Comparison of ENCODE assay signal across 1 cellular context in the genomic region with DNA sequence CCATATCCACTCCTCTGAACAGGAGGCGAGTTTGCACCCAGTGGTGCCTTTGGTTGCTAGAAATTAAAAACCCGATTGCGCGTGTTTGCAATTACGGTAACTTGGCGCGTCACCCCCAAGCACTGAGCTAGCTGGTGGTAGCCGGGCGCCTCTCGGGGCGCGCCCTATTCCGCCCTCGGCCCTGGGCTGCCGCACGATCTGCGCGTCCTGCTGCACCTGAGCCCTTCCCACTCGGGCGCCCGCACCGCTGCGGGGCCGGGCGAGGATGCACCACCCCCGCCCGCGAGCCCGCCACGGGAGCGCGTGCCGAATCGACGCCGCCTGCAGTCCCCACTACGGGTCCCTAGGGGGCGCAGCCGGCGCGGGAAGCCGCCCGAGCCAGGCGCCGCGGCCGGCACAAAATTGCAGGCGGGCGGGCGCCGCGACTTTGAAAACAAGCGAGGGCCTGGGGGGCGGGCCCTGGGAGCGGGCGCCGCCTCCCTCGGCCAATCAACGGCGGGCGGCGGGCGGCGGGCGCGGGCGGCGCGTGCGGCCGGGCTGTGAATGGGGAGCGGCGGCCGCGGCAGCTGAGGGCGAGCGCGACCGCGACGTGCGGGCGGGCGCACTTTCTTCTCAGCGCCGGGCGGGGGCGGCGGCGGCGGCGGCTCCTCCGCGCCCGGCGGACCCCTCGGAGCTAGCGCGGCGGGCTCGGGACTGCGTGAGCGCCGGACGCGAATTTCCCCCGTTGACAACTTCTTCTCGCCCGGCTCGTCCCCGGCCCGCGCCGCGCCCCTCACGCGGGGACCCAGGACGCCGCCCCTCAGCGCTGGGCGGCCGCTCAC.
A peak's percentile ranks its signal among the peaks of the same experiment; 100 is the strongest.
TF ChIP-seq lines count a peak whose summit lies in the region.

A gene with protein sequence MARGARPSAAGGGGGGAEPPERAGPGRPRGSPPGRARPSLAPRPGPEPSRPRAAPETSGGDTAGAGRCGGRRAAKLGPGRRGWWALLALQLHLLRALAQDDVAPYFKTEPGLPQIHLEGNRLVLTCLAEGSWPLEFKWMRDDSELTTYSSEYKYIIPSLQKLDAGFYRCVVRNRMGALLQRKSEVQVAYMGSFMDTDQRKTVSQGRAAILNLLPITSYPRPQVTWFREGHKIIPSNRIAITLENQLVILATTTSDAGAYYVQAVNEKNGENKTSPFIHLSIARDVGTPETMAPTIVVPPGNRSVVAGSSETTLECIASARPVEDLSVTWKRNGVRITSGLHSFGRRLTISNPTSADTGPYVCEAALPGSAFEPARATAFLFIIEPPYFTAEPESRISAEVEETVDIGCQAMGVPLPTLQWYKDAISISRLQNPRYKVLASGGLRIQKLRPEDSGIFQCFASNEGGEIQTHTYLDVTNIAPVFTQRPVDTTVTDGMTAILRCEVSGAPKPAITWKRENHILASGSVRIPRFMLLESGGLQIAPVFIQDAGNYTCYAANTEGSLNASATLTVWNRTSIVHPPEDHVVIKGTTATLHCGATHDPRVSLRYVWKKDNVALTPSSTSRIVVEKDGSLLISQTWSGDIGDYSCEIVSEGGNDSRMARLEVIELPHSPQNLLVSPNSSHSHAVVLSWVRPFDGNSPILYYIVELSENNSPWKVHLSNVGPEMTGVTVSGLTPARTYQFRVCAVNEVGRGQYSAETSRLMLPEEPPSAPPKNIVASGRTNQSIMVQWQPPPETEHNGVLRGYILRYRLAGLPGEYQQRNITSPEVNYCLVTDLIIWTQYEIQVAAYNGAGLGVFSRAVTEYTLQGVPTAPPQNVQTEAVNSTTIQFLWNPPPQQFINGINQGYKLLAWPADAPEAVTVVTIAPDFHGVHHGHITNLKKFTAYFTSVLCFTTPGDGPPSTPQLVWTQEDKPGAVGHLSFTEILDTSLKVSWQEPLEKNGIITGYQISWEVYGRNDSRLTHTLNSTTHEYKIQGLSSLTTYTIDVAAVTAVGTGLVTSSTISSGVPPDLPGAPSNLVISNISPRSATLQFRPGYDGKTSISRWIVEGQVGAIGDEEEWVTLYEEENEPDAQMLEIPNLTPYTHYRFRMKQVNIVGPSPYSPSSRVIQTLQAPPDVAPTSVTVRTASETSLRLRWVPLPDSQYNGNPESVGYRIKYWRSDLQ (N-terminal part only) (plus strand): TSS at position 602 of the 821 bp plus-strand sequence. CDS start 335 bp downstream, outside the sequence.

TF ChIP-seq in HepG2, 621 proteins besides CTCF, POLR2A, EP300 and RAD21 (continued from another document):
- TF ChIP-seq ISL2 (CRISPR knock-in tag; IDR thresholded peaks at IDR 0.05) (peak; percentile 46; the same call in 1 of the 2 replicates), SIN3A (IDR thresholded peaks at IDR 0.05; ENCODE audit: borderline replicate concordance, low read depth, low read length) (0 out of 2 replicates have a peak, but pooled peaks have one; percentile 57), KDM2A (CRISPR knock-in tag; IDR thresholded peaks at IDR 0.05; ENCODE audit: borderline replicate concordance, low read depth) (peak; percentile 63), TEAD3 (CRISPR knock-in tag; optimal IDR thresholded peaks at IDR 0.05; ENCODE audit: borderline replicate concordance) (peak; percentile 40), ZSCAN12 (CRISPR knock-in tag; IDR thresholded peaks at IDR 0.05) (0 out of 2 replicates have a peak, but pooled peaks have one; percentile 27), MIXL1 (CRISPR knock-in tag; IDR thresholded peaks at IDR 0.05) (peak; percentile 48; the same call in 1 of the 2 replicates), ZMAT3 (CRISPR knock-in tag; conservative IDR thresholded peaks at IDR 0.05) (peak; percentile 68), RFXAP (CRISPR knock-in tag; IDR thresholded peaks at IDR 0.05; ENCODE audit: borderline replicate concordance) (peak; percentile 69; the same call in 1 of the 2 replicates), BHLHE40 (IDR thresholded peaks at IDR 0.05; ENCODE audit: low read length) (peak; percentile 62; the same call in 1 of the 2 replicates), HOXA7 (CRISPR knock-in tag; IDR thresholded peaks at IDR 0.05) (no peak), ERF (CRISPR knock-in tag; IDR thresholded peaks at IDR 0.05) (peak; percentile 34; the same call in 1 of the 2 replicates), ZSCAN21 (CRISPR knock-in tag; IDR thresholded peaks at IDR 0.05; ENCODE audit: borderline replicate concordance) (peak; percentile 22; the same call in 1 of the 2 replicates), NFKB2 (CRISPR knock-in tag; IDR thresholded peaks at IDR 0.05; ENCODE audit: borderline replicate concordance) (peak; percentile 36; the same call in 1 of the 2 replicates), ZNF563 (CRISPR knock-in tag; IDR thresholded peaks at IDR 0.05) (peak; percentile 77; the same call in 1 of the 2 replicates), GLI4 (CRISPR knock-in tag; IDR thresholded peaks at IDR 0.05; ENCODE audit: borderline replicate concordance) (no peak), RNF2 (conservative IDR thresholded peaks at IDR 0.05; ENCODE audit: low read depth) (peak; percentile 84), KDM3A (CRISPR knock-in tag; IDR thresholded peaks at IDR 0.05; ENCODE audit: low read depth) (0 out of 2 replicates have a peak, but pooled peaks have one; percentile 27), ZNF629 (CRISPR knock-in tag; conservative IDR thresholded peaks at IDR 0.05) (no peak), TMF1 (CRISPR knock-in tag; IDR thresholded peaks at IDR 0.05; ENCODE audit: low read depth) (0 out of 2 replicates have a peak, but pooled peaks have one; percentile 30), ZNF766 (CRISPR knock-in tag; IDR thresholded peaks at IDR 0.05; ENCODE audit: borderline replicate concordance) (peak; percentile 65; the same call in 1 of the 2 replicates), ATF7-NPFF (CRISPR knock-in tag; IDR thresholded peaks at IDR 0.05; ENCODE audit: low read depth) (peak; percentile 73; the same call in 1 of the 2 replicates), ZNF790 (CRISPR knock-in tag; IDR thresholded peaks at IDR 0.05; ENCODE audit: borderline replicate concordance) (no peak), ZNF552 (CRISPR knock-in tag; IDR thresholded peaks at IDR 0.05; ENCODE audit: borderline replicate concordance) (no peak), SOX13 (IDR thresholded peaks at IDR 0.05) (no peak), SOX13 (CRISPR knock-in tag; conservative IDR thresholded peaks at IDR 0.05 in 1 of 2, IDR thresholded peaks at IDR 0.05 in 1 of 2) (peak in 1 of 2 experiments; percentile 10; a peak in 1 of 4 replicates), TCF12 (IDR thresholded peaks at IDR 0.05) (no peak), TCF12 (CRISPR knock-in tag; IDR thresholded peaks at IDR 0.05) (peak; percentile 61; the same call in 1 of the 2 replicates), SKI (IDR thresholded peaks at IDR 0.05; ENCODE audit: partially characterized antibody) (peak; percentile 86), ZNF775 (CRISPR knock-in tag; IDR thresholded peaks at IDR 0.05; ENCODE audit: borderline replicate concordance) (no peak), FOXK1 (CRISPR knock-in tag; IDR thresholded peaks at IDR 0.05; ENCODE audit: borderline replicate concordance, low read depth) (peak; percentile 65; the same call in 1 of the 2 replicates), ZNF83 (CRISPR knock-in tag; IDR thresholded peaks at IDR 0.05; ENCODE audit: borderline replicate concordance) (no peak)
- TF ChIP-seq, protein P1, sequence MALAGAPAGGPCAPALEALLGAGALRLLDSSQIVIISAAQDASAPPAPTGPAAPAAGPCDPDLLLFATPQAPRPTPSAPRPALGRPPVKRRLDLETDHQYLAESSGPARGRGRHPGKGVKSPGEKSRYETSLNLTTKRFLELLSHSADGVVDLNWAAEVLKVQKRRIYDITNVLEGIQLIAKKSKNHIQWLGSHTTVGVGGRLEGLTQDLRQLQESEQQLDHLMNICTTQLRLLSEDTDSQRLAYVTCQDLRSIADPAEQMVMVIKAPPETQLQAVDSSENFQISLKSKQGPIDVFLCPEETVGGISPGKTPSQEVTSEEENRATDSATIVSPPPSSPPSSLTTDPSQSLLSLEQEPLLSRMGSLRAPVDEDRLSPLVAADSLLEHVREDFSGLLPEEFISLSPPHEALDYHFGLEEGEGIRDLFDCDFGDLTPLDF (CRISPR knock-in tag; IDR thresholded peaks at IDR 0.05): peak; percentile 66; the same call in 1 of the 2 replicates
- TF ChIP-seq, protein P2, sequence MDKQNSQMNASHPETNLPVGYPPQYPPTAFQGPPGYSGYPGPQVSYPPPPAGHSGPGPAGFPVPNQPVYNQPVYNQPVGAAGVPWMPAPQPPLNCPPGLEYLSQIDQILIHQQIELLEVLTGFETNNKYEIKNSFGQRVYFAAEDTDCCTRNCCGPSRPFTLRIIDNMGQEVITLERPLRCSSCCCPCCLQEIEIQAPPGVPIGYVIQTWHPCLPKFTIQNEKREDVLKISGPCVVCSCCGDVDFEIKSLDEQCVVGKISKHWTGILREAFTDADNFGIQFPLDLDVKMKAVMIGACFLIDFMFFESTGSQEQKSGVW (CRISPR knock-in tag; IDR thresholded peaks at IDR 0.05; ENCODE audit: borderline replicate concordance): no peak
- TF ChIP-seq, protein P3, sequence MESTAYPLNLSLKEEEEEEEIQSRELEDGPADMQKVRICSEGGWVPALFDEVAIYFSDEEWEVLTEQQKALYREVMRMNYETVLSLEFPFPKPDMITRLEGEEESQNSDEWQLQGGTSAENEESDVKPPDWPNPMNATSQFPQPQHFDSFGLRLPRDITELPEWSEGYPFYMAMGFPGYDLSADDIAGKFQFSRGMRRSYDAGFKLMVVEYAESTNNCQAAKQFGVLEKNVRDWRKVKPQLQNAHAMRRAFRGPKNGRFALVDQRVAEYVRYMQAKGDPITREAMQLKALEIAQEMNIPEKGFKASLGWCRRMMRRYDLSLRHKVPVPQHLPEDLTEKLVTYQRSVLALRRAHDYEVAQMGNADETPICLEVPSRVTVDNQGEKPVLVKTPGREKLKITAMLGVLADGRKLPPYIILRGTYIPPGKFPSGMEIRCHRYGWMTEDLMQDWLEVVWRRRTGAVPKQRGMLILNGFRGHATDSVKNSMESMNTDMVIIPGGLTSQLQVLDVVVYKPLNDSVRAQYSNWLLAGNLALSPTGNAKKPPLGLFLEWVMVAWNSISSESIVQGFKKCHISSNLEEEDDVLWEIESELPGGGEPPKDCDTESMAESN (CRISPR knock-in tag; conservative IDR thresholded peaks at IDR 0.05): peak; percentile 70
- TF ChIP-seq, protein P4, sequence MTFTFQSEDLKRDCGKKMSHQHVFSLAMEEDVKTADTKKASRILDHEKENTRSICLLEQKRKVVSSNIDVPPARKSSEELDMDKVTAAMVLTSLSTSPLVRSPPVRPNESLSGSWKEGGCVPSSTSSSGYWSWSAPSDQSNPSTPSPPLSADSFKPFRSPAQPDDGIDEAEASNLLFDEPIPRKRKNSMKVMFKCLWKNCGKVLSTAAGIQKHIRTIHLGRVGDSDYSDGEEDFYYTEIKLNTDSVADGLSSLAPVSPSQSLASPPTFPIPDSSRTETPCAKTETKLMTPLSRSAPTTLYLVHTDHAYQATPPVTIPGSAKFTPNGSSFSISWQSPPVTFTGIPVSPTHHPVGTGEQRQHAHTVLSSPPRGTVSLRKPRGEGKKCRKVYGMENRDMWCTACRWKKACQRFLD (CRISPR knock-in tag; IDR thresholded peaks at IDR 0.05; ENCODE audit: borderline replicate concordance): peak; percentile 37; the same call in 1 of the 2 replicates
- TF ChIP-seq, protein P5, sequence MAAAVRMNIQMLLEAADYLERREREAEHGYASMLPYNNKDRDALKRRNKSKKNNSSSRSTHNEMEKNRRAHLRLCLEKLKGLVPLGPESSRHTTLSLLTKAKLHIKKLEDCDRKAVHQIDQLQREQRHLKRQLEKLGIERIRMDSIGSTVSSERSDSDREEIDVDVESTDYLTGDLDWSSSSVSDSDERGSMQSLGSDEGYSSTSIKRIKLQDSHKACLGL (CRISPR knock-in tag; IDR thresholded peaks at IDR 0.05): peak; percentile 33; the same call in 1 of the 2 replicates
- TF ChIP-seq, protein P6, sequence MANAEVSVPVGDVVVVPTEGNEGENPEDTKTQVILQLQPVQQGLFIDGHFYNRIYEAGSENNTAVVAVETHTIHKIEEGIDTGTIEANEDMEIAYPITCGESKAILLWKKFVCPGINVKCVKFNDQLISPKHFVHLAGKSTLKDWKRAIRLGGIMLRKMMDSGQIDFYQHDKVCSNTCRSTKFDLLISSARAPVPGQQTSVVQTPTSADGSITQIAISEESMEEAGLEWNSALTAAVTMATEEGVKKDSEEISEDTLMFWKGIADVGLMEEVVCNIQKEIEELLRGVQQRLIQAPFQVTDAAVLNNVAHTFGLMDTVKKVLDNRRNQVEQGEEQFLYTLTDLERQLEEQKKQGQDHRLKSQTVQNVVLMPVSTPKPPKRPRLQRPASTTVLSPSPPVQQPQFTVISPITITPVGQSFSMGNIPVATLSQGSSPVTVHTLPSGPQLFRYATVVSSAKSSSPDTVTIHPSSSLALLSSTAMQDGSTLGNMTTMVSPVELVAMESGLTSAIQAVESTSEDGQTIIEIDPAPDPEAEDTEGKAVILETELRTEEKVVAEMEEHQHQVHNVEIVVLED (CRISPR knock-in tag; IDR thresholded peaks at IDR 0.05; ENCODE audit: borderline replicate concordance): peak; percentile 49; the same call in 1 of the 2 replicates
- TF ChIP-seq, protein P7, sequence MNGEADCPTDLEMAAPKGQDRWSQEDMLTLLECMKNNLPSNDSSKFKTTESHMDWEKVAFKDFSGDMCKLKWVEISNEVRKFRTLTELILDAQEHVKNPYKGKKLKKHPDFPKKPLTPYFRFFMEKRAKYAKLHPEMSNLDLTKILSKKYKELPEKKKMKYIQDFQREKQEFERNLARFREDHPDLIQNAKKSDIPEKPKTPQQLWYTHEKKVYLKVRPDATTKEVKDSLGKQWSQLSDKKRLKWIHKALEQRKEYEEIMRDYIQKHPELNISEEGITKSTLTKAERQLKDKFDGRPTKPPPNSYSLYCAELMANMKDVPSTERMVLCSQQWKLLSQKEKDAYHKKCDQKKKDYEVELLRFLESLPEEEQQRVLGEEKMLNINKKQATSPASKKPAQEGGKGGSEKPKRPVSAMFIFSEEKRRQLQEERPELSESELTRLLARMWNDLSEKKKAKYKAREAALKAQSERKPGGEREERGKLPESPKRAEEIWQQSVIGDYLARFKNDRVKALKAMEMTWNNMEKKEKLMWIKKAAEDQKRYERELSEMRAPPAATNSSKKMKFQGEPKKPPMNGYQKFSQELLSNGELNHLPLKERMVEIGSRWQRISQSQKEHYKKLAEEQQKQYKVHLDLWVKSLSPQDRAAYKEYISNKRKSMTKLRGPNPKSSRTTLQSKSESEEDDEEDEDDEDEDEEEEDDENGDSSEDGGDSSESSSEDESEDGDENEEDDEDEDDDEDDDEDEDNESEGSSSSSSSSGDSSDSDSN (CRISPR knock-in tag; IDR thresholded peaks at IDR 0.05): no peak; the same call in 1 of the 2 replicates
- TF ChIP-seq, protein P8, sequence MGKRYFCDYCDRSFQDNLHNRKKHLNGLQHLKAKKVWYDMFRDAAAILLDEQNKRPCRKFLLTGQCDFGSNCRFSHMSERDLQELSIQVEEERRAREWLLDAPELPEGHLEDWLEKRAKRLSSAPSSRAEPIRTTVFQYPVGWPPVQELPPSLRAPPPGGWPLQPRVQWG (CRISPR knock-in tag; IDR thresholded peaks at IDR 0.05; ENCODE audit: borderline replicate concordance, low read depth): no peak
- TF ChIP-seq, protein P9, sequence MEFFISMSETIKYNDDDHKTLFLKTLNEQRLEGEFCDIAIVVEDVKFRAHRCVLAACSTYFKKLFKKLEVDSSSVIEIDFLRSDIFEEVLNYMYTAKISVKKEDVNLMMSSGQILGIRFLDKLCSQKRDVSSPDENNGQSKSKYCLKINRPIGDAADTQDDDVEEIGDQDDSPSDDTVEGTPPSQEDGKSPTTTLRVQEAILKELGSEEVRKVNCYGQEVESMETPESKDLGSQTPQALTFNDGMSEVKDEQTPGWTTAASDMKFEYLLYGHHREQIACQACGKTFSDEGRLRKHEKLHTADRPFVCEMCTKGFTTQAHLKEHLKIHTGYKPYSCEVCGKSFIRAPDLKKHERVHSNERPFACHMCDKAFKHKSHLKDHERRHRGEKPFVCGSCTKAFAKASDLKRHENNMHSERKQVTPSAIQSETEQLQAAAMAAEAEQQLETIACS (CRISPR knock-in tag; IDR thresholded peaks at IDR 0.05): peak; percentile 81
